8 cellular contexts compared by ENCODE assay signal in the genomic region with DNA sequence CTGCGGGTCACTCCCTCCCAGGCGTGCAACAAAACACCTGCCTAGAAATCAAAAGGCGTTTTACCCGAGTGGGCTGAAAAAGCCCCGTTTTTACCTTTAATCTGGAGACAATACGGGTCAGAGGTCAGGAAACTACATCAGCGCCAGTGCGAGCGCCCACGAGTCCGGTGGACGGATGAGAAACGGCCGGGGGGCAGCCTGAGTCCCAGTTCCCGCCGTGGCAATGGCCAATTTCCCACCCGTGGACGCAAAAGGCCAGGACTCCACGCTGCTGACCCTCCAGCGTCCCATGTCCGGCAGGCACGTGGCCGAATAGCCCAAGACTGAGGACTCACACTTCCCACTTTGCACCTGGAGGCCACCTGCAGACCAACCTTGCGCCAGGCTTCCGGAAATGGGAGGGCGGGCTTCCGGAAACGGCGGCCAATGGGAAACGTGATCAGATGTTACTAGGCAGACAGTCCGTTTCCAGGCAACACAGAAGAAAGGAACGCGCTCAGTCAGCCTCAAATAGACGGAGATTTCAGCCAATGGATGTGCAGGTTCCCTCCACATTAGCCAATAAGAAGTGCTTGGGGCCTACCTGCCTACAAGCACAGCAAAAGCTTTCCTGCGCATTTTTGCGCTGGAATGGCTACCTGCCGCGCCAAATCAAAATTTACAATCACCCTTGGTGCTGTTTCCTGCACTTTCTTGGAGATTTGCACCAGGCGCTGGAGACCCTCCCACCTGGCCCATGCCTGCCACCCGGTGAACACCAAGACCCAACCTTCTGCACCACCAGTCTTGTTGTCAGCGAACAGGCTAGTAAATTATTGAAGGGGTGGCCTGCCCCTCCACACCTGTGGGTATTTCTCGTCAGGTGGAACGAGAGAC. TPM values are rescaled to one million over a fixed set of nuclear protein-coding genes. Genes with fewer than 3 reads are reported as not detected.
DNase-seq lines count a peak whose midpoint lies in the region; ATAC-seq, FAIRE-seq and TF ChIP-seq lines count a peak whose summit lies in the region.

No MANE protein-coding gene starts in this region.

- peaks cover 14 to 28% of the 10 kb centered on the region in 2 experiments for H3K36me3 ChIP-seq in SK-N-SH (replicated peaks in 1 of 2; ENCODE audit: control insufficient read depth in 1 of 2, insufficient read depth in 2 of 2, low read length in 1 of 2)
- H3K36me3 ChIP-seq in adipocyte (ENCODE audit: control insufficient read depth, insufficient read depth, low read length, severe bottlenecking), result peaks cover 7% of the 10 kb centered on the region
- H3K36me3 ChIP-seq in pancreas, result no peaks in the 10 kb centered on the region
- H3K36me3 ChIP-seq in thyroid gland, result peaks cover 0 to 3% of the 10 kb centered on the region in 2 donors

- H3K9me3 ChIP-seq in SK-N-SH (no peaks in the 10 kb centered on the region), adipocyte (ENCODE audit: control insufficient read depth, low read length) (peaks cover 3% of the 10 kb centered on the region), pancreas (no peaks in the 10 kb centered on the region), thyroid gland (no peaks in the 10 kb centered on the region)

- intact Hi-C loops in cardiac septum (cut with DNase I) (loop anchor here (5.0 kb wide), 1 partner anchor 334 kb away; the partner anchor contains the start of gene SDHAF1), pancreas (cut with DNase I) (no loop called here), thyroid gland (cut with DNase I) (no loop called here)

- POLR2A ChIA-PET in SK-N-SH (lab: Yijun Ruan, JAX), result no interaction called here

- no peaks in the 10 kb centered on the region for H3K9me2 ChIP-seq in SK-N-SH

- TF ChIP-seq RAD21 in SK-N-SH (IDR thresholded peaks at IDR 0.05; ENCODE audit: low read length), result no peak

- no peak; a peak in 1 of 4 replicates for TF ChIP-seq EP300 in SK-N-SH (IDR thresholded peaks at IDR 0.05; ENCODE audit: borderline replicate concordance in 1 of 2, low read depth in 1 of 2, low read length in 1 of 2)

- H3K27ac ChIP-seq in SK-N-SH (ENCODE audit: low read depth in 2 of 2, low read length in 1 of 2) (peak overlapping the region in 1 of 2 experiments; percentile 86; a peak in 2 of 4 replicates), pancreas (peak overlapping the region; percentile 26 to 56 (median 32)), thyroid gland (peak overlapping the region in 2 of 3 donors; percentile 30 to 39)

- peak; percentile 86 for DNase-seq in HTR-8/SVneo (ENCODE audit: insufficient read length, low spot score)
- DNase-seq in SK-N-SH, result peak; percentile 88
- DNase-seq in adipocyte (ENCODE audit: low read depth), result peak; percentile 98
- peak; percentile 89 for DNase-seq in cardiac septum (ENCODE audit: low spot score)
- peak; percentile 76 to 91 (median 86) for DNase-seq in pancreas
- DNase-seq in thyroid gland, result peak; percentile 96

- peaks cover 4 to 14% of the 10 kb centered on the region in 2 experiments; a peak in 2 of 4 replicates for H3K4me1 ChIP-seq in SK-N-SH (ENCODE audit: control insufficient read depth in 1 of 2, insufficient read depth in 2 of 2, low read depth in 1 of 2, low read length in 1 of 2)
- H3K4me1 ChIP-seq in adipocyte (ENCODE audit: control insufficient read depth, insufficient read depth, low read length), result peaks cover 4% of the 10 kb centered on the region
- no peaks in the 10 kb centered on the region for H3K4me1 ChIP-seq in pancreas
- H3K4me1 ChIP-seq in thyroid gland, result peaks cover 9 to 11% of the 10 kb centered on the region in 2 donors

- H3K4me3 ChIP-seq in SK-N-SH (ENCODE audit: low read depth in 2 of 2, low read length in 1 of 2) (peak overlapping the region; percentile 82 to 89), adipocyte (ENCODE audit: low read length) (peak overlapping the region; percentile 98), pancreas (peak overlapping the region; percentile 38 to 56 (median 50)), thyroid gland (replicated peaks in 1 of 3) (peak overlapping the region; percentile 46 to 81 (median 59))

- TF ChIP-seq CTCF in SK-N-SH (IDR thresholded peaks at IDR 0.05) (no peak), pancreas (IDR thresholded peaks at IDR 0.05) (no peak), thyroid gland (IDR thresholded peaks at IDR 0.05) (peak in 3 of 6 experiments; percentile 24 to 36 (median 35))

- CTCF ChIA-PET in SK-N-SH (lab: Yijun Ruan, JAX), result no interaction called here

- peak overlapping the region; percentile 95 for H2AFZ ChIP-seq in SK-N-SH (ENCODE audit: low read depth)

- H3K4me2 ChIP-seq in SK-N-SH, result peak overlapping the region; percentile 76

- 7% methylated on average over 35 of the region's 43 CpGs for WGBS in SK-N-SH (ENCODE audit: low lambda C conversion rate)
- 0 to 1% methylated on average over 43 of the region's 43 CpGs for WGBS in pancreas, 2 donors
- 0 to 1% methylated on average over 27 to 43 of the region's 43 CpGs for WGBS in thyroid gland, 2 donors

- peak; percentile 96 for FAIRE-seq in HTR-8/SVneo (lab: Jason Lieb, UNC)
- FAIRE-seq in pancreas (lab: Jason Lieb, UNC), result peak; percentile 69

- peak; percentile 79 for ATAC-seq in GM18502 (IDR thresholded peaks at IDR 0.05; ENCODE audit: poor library complexity, unreplicated experiment)
- ATAC-seq in pancreas, result peak; percentile 96 to 99 (median 97)
- no peak for ATAC-seq in GM18520 (IDR thresholded peaks at IDR 0.05; ENCODE audit: unreplicated experiment)

- H3K27me3 ChIP-seq in SK-N-SH (ENCODE audit: insufficient read depth), result no peaks in the 10 kb centered on the region
- no peaks in the 10 kb centered on the region for H3K27me3 ChIP-seq in adipocyte (replicated peaks; ENCODE audit: control insufficient read depth, insufficient read depth, low read length)
- H3K27me3 ChIP-seq in pancreas, result no peaks in the 10 kb centered on the region
- no peaks in the 10 kb centered on the region for H3K27me3 ChIP-seq in thyroid gland

- peak overlapping the region; percentile 56 for H3K9ac ChIP-seq in SK-N-SH
- H3K9ac ChIP-seq in adipocyte (ENCODE audit: low read length), result peak overlapping the region; percentile 83

- H4K20me1 ChIP-seq in SK-N-SH (ENCODE audit: insufficient read depth), result no peaks in the 10 kb centered on the region

- peaks cover 16% of the 10 kb centered on the region; the same call in 1 of the 2 replicates for H3K79me2 ChIP-seq in SK-N-SH (ENCODE audit: insufficient read depth)

- H3F3A ChIP-seq in SK-N-SH (replicated peaks; ENCODE audit: insufficient read depth), result peaks cover 3% of the 10 kb centered on the region

- peak; percentile 29 to 61 for TF ChIP-seq POLR2A in thyroid gland (IDR thresholded peaks at IDR 0.05)

TF ChIP-seq in SK-N-SH, 30 proteins besides CTCF, POLR2A, EP300 and RAD21 (continues in another document):
- TF ChIP-seq ELF1 (IDR thresholded peaks at IDR 0.05) (0 out of 2 replicates have a peak, but pooled peaks have one; percentile 40), SIN3A (IDR thresholded peaks at IDR 0.05; ENCODE audit: borderline replicate concordance, low read depth, low read length) (peak; percentile 44; the same call in 1 of the 2 replicates), MXI1 (IDR thresholded peaks at IDR 0.05; ENCODE audit: low read depth, low read length) (peak; percentile 89), GABPA (IDR thresholded peaks at IDR 0.05; ENCODE audit: low read depth) (peak; percentile 94), CHD2 (IDR thresholded peaks at IDR 0.05; ENCODE audit: low read length, partially characterized antibody) (peak; percentile 41), POLR2AphosphoS5 (IDR thresholded peaks at IDR 0.05; ENCODE audit: low read depth, low read length) (peak; percentile 69; the same call in 1 of the 2 replicates), REST (IDR thresholded peaks at IDR 0.05; ENCODE audit: low read depth, low read length) (no peak), USF1 (IDR thresholded peaks at IDR 0.05; ENCODE audit: borderline replicate concordance, low read depth) (no peak), EZH2phosphoT487 (IDR thresholded peaks at IDR 0.05; ENCODE audit: borderline replicate concordance, low read depth) (no peak)

RNA-seq across cellular contexts. Expression of gene ZFP14, which starts 47.4 kb away (rescaled TPM):
- 1.1 and 2.5 TPM in 2 replicates for polyA plus RNA-seq in SK-N-SH (2012; rRNA removed)
- 1.5 and 1.7 TPM in 2 replicates for polyA plus RNA-seq in SK-N-SH (2012; cell fraction: cytosol; rRNA removed)
- 2.9 and 5.0 TPM in 2 replicates for polyA plus RNA-seq in SK-N-SH (2012; cell fraction: nucleus; rRNA removed)
- total RNA-seq in cardiac septum, result 3.2 TPM
- 1 to 10 TPM in 5 of 6 donors, under 1 TPM in 1; 0.88 to 5.3 (median 2.3) TPM for total RNA-seq in pancreas
- polyA plus RNA-seq in pancreas, result 1 to 10 TPM; 1.3 to 2.0 TPM
- total RNA-seq in thyroid gland, result 10 to 100 TPM in 2 of 4 donors, 1 to 10 TPM in 2; 8.6 to 14.9 (median 10.5) TPM
